25 cellular contexts compared by ENCODE assay signal in the genomic region with DNA sequence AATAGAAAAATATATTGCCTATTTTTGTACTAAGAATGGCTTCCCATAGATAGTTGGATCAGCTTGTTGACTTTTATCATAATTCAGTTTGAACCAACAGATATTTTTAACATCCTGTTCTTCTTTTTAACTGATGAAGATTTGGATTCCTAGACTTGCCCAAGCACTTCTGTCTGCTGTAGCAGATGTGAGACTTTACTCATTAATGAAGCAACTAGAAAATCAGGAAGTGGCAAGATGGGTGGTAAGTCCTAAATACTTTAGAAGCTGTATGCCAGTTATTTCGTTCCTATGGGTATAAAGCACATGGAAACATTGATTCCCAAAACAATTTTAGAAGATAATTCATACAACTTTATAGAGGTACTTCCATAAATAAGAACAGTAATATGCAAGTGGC.
"Had no signal": no experiment of that assay in that cellular context is flagged by ENCODE, and none has a peak within 500 bp of the region (broad histone marks: within the 10 kb centered on the region; RNA-seq: fewer than 3 reads in every experiment).

No MANE protein-coding gene starts in this region.

- H3K27ac ChIP-seq: ascending aorta, colonic mucosa, epithelial cell of prostate, thyroid gland, VCaP had no signal

- H3K27me3 ChIP-seq: ascending aorta, colonic mucosa, left lung, thyroid gland had no signal

- H3K9me3 ChIP-seq: ascending aorta, colonic mucosa, left lung, thyroid gland had no signal

- DNase-seq: activated CD4-positive, alpha-beta T cell treated with anti-CD3 and anti-CD28 coated beads, Interleukin-2, amount 50 U/mL, for 1 hour; activated CD4-positive, CD25-positive, alpha-beta regulatory T cell treated with anti-CD3 and anti-CD28 coated beads, Interleukin-2, amount 50 U/mL, for 72 hours; activated CD8-positive, alpha-beta memory T cell treated with anti-CD3 and anti-CD28 coated beads for 24 hours; activated CD8-positive, alpha-beta memory T cell treated with anti-CD3 and anti-CD28 coated beads, Interleukin-2, amount 50 U/mL, for 48 hours; activated effector memory CD4-positive, alpha-beta T cell treated with Interleukin-2 at 50 U/mL for 16 hours; activated naive CD4-positive, alpha-beta T cell treated with anti-CD3 and anti-CD28 coated beads, Interleukin-2, amount 10 ng/mL, durations not matched to agents 7 days and 5 days; activated T-cell treated with anti-CD3 and anti-CD28 coated beads, Interleukin-2, amount 50 U/mL, for 48 hours; colonic mucosa; endodermal cell; foreskin fibroblast; glutamatergic neuron; left lung; mammary epithelial cell; midbrain; nephron progenitor cell; occipital lobe; posterior cingulate gyrus; stimulated activated CD4-positive, alpha-beta T cell treated with anti-CD3 and anti-CD28 coated beads, Interleukin-12 subunit alpha, Interleukin-12 subunit beta, amount 100 ng/mL, for 4 hours; stimulated activated CD4-positive, alpha-beta T cell treated with anti-CD3 and anti-CD28 coated beads, Interleukin-1b, Interleukin-23, amount 100 ng/mL, for 48 hours; stimulated activated CD8-positive, alpha-beta memory T cell treated with anti-CD3 and anti-CD28 coated beads, Interleukin-4, amount 100 ng/mL, for 48 hours; stimulated activated naive CD4-positive, alpha-beta T cell treated with Interleukin-2 at 50 U/mL for 16 hours; thyroid gland had no signal

- H3K4me1 ChIP-seq: ascending aorta, colonic mucosa, thyroid gland had no signal

- ATAC-seq: left lung had no signal

- H3K4me3 ChIP-seq: ascending aorta, colonic mucosa, left lung, thyroid gland had no signal
